Comparison of ENCODE assay signal across 8 cellular contexts in the genomic region with DNA sequence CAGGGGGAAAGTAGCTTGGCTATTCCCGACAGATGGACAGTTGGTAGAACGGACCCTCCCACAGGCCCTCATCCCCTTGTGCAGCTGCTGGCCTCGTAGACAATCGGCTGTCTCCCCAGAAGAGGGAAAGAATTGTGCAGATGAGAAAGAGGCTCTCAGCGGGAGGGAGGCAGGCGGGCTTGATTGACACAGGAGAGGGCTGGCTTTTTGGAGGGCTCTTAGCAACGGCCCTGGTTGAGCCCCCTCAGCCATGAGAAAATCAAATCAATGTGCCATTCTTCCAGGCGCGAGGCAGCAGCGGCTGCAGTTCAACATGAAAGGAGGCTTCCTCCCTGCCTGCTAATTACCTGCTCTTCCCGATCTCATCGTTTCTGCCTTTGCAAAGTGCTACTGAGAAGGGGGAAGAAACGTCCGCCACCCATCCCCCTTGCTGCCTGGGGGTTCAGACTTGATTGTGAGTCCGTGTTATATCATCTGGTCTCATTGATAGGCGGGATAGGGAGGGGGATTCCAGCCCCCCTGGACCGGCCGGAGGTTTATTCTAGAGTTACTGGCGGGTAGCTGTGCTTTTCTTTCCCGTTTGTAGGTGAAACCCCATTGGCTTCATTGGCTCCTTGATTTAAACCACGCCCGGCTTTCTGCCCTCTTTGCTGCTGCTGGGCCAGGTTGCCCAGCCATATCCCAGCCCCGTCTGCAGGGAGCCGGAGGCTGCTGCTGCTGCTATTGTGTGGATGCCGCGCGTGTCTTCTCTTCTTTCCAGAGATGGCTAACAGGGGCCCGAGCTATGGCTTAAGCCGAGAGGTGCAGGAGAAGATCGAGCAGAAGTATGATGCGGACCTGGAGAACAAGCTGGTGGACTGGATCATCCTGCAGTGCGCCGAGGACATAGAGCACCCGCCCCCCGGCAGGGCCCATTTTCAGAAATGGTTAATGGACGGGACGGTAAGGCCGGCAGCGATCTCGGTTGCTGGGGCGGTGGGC. TPM values are rescaled to one million over a fixed set of nuclear protein-coding genes. Genes with fewer than 3 reads are reported as not detected.
DNase-seq lines count a peak whose midpoint lies in the region; ATAC-seq and TF ChIP-seq lines count a peak whose summit lies in the region.

A gene (plus strand): TSS at position 262 of the 981 bp plus-strand sequence. CDS start 501 bp downstream, at position 763.

- intact Hi-C loops in left ventricle myocardium inferior (cut with micrococcal nuclease), result no loop called here

- POLR2A ChIA-PET in activated naive CD8-positive, alpha-beta T cell treated with anti-CD3 and anti-CD28 coated beads, Interleukin-2, amount 10 ng/mL, durations not matched to agents 7 days and 5 days (lab: Charles Lee), result interaction anchor here (0.7 kb wide), 1 partner anchor 19 kb away, joined by 3 read pairs; no protein-coding TSS in a partner anchor

- peak within 1 kb of the TSS; percentile 87 for H2AFZ ChIP-seq in parathyroid adenoma

- H3K4me1 ChIP-seq in left ventricle myocardium inferior (peaks cover 16% of the 10 kb centered on the region), parathyroid adenoma (no peaks in the 10 kb centered on the region)

- H3K27me3 ChIP-seq in left ventricle myocardium inferior (ENCODE audit: low read depth) (peaks cover 19% of the 10 kb centered on the region), parathyroid adenoma (ENCODE audit: control insufficient read depth, insufficient read depth, low read length) (no peaks in the 10 kb centered on the region)

- DNase-seq in activated T-cell treated with anti-CD3 and anti-CD28 coated beads, Interleukin-2, amount 50 U/mL, for 72 hours, result no peak
- DNase-seq in activated T-cell treated with anti-CD3 and anti-CD28 coated beads, Interleukin-2, amount 50 U/mL, for 1 hour, result no peak
- DNase-seq in NCI-H1436 treated with DMSO at 0.1 percent for 48 hours (lab: John Stamatoyannopoulos, UW) (peak; percentile 70), left ventricle myocardium inferior (no peak)
- DNase-seq in activated naive CD8-positive, alpha-beta T cell treated with anti-CD3 and anti-CD28 coated beads, Interleukin-2, amount 10 ng/mL, durations not matched to agents 7 days and 5 days, result no peak
- no peak for DNase-seq in central memory CD4-positive, alpha-beta T cell

- no peaks in the 10 kb centered on the region for H3K9me3 Mint-ChIP-seq in activated T-cell treated with anti-CD3 and anti-CD28 coated beads, Interleukin-2, amount 50 U/mL, for 72 hours
- H3K9me3 Mint-ChIP-seq in activated naive CD8-positive, alpha-beta T cell treated with anti-CD3 and anti-CD28 coated beads, Interleukin-2, amount 10 ng/mL, durations not matched to agents 7 days and 5 days, result no peaks in the 10 kb centered on the region

- H3K36me3 Mint-ChIP-seq in activated T-cell treated with anti-CD3 and anti-CD28 coated beads, Interleukin-2, amount 50 U/mL, for 72 hours (ENCODE audit: insufficient read depth in 2 of 2), result no peaks in the 10 kb centered on the region
- H3K36me3 Mint-ChIP-seq in activated naive CD8-positive, alpha-beta T cell treated with anti-CD3 and anti-CD28 coated beads, Interleukin-2, amount 10 ng/mL, durations not matched to agents 7 days and 5 days, result peaks cover 4% of the 10 kb centered on the region

- no peaks in the 10 kb centered on the region for H3K27me3 Mint-ChIP-seq in activated T-cell treated with anti-CD3 and anti-CD28 coated beads, Interleukin-2, amount 50 U/mL, for 72 hours (ENCODE audit: low read depth)
- no peaks in the 10 kb centered on the region for H3K27me3 Mint-ChIP-seq in activated naive CD8-positive, alpha-beta T cell treated with anti-CD3 and anti-CD28 coated beads, Interleukin-2, amount 10 ng/mL, durations not matched to agents 7 days and 5 days

- H3K4me2 ChIP-seq in parathyroid adenoma (ENCODE audit: low read length), result peak within 1 kb of the TSS; percentile 93

- H3K36me3 ChIP-seq in left ventricle myocardium inferior (peaks cover under 1% of the 10 kb centered on the region), parathyroid adenoma (ENCODE audit: control insufficient read depth, insufficient read depth, low read length) (no peaks in the 10 kb centered on the region)

- no peak for ATAC-seq in activated T-cell treated with anti-CD3 and anti-CD28 coated beads, Interleukin-2, amount 50 U/mL, for 72 hours (replicated peaks in 1 of 2)
- no peak for ATAC-seq in activated naive CD8-positive, alpha-beta T cell treated with anti-CD3 and anti-CD28 coated beads, Interleukin-2, amount 10 ng/mL, durations not matched to agents 7 days and 5 days (ENCODE audit: low read depth)
- ATAC-seq in HG02571 (IDR thresholded peaks at IDR 0.05; ENCODE audit: unreplicated experiment), result no peak

- H3K9me3 ChIP-seq in left ventricle myocardium inferior (replicated peaks) (no peaks in the 10 kb centered on the region), parathyroid adenoma (ENCODE audit: control insufficient read depth, low read length) (no peaks in the 10 kb centered on the region)

- no peak for TF ChIP-seq CTCF in left ventricle myocardium inferior (IDR thresholded peaks at IDR 0.05; ENCODE audit: borderline replicate concordance)
- TF ChIP-seq CTCF in parathyroid adenoma (IDR thresholded peaks at IDR 0.05), result no peak

- peak within 1 kb of the TSS; percentile 69 to 75 for H3K4me3 Mint-ChIP-seq in activated T-cell treated with anti-CD3 and anti-CD28 coated beads, Interleukin-2, amount 50 U/mL, for 72 hours
- peak within 1 kb of the TSS; percentile 74 for H3K4me3 Mint-ChIP-seq in activated naive CD8-positive, alpha-beta T cell treated with anti-CD3 and anti-CD28 coated beads, Interleukin-2, amount 10 ng/mL, durations not matched to agents 7 days and 5 days

- H3K27ac ChIP-seq in left ventricle myocardium inferior (replicated peaks) (no peak within 1 kb of the TSS), parathyroid adenoma (no peak within 1 kb of the TSS)

- H3K4me1 Mint-ChIP-seq in activated T-cell treated with anti-CD3 and anti-CD28 coated beads, Interleukin-2, amount 50 U/mL, for 72 hours (ENCODE audit: low read depth), result peaks cover 43% of the 10 kb centered on the region
- peaks cover 26% of the 10 kb centered on the region for H3K4me1 Mint-ChIP-seq in activated naive CD8-positive, alpha-beta T cell treated with anti-CD3 and anti-CD28 coated beads, Interleukin-2, amount 10 ng/mL, durations not matched to agents 7 days and 5 days

- H3K9ac ChIP-seq in parathyroid adenoma, result no peak within 1 kb of the TSS

- H3K27ac Mint-ChIP-seq in activated T-cell treated with anti-CD3 and anti-CD28 coated beads, Interleukin-2, amount 50 U/mL, for 72 hours, result no peak within 1 kb of the TSS
- H3K27ac Mint-ChIP-seq in activated naive CD8-positive, alpha-beta T cell treated with anti-CD3 and anti-CD28 coated beads, Interleukin-2, amount 10 ng/mL, durations not matched to agents 7 days and 5 days, result no peak within 1 kb of the TSS

- H3K79me2 ChIP-seq in parathyroid adenoma, result no peaks in the 10 kb centered on the region

- H3K4me3 ChIP-seq in left ventricle myocardium inferior, result peak within 1 kb of the TSS; percentile 61
- peak within 1 kb of the TSS; percentile 50 for H3K4me3 ChIP-seq in parathyroid adenoma (ENCODE audit: low read depth, low read length)

RNA-seq across cellular contexts. Expression of the gene that starts here (rescaled TPM):
- total RNA-seq in activated T-cell treated with anti-CD3 and anti-CD28 coated beads, Interleukin-2, amount 50 U/mL, for 72 hours, result under 1 TPM; 0.31 to 0.51 TPM
- total RNA-seq in activated naive CD8-positive, alpha-beta T cell treated with anti-CD3 and anti-CD28 coated beads, Interleukin-2, amount 10 ng/mL, durations not matched to agents 7 days and 5 days, result not detected
- 0.74 TPM for total RNA-seq in left ventricle myocardium inferior
